ENCODE assay signal across 1 cellular context in the genomic region with DNA sequence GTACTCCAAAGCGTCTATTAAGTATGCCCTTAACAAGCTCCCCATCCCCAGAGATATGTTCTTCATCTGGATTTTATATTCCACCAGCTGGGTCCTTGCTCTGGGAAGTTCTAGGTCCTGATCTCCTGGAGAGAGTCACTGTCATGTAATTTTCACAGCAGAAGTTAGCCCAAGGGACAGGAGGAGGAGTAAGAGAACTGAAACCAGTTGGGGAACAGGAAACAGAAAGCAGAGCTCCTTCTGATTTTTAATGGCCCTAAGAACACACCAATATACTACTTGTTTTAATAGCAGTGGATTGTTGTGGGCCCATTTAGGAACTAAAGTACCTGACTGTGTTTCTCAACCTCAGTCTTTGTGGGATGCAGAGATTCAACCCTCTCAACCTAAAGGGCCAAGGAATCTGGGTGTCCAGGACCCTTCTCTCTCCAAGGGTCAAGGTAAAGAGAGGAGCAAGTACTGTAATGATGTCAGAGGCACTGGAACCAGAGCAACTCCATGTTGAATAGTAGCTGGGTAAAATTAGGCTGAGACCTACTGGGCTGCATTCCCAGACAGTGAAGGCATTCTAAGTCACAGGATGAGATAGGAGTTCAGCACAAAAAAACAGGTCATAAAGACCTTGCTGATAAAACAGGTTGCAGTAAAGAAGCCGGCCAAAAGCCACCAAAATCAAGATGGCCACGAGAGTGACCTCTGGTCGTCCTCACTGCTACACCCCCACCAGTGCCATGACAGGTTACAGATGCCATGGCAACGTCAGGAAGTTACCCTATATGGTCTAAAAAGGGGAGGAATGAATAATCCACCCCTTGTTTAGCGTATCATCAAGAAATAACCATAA.
TF ChIP-seq lines count a peak whose summit lies in the region.

No MANE protein-coding gene starts in this region.

TF ChIP-seq in K562, 482 proteins besides CTCF, POLR2A, EP300 and RAD21 (continued from another document and continues in another):
- TF ChIP-seq, protein P1, sequence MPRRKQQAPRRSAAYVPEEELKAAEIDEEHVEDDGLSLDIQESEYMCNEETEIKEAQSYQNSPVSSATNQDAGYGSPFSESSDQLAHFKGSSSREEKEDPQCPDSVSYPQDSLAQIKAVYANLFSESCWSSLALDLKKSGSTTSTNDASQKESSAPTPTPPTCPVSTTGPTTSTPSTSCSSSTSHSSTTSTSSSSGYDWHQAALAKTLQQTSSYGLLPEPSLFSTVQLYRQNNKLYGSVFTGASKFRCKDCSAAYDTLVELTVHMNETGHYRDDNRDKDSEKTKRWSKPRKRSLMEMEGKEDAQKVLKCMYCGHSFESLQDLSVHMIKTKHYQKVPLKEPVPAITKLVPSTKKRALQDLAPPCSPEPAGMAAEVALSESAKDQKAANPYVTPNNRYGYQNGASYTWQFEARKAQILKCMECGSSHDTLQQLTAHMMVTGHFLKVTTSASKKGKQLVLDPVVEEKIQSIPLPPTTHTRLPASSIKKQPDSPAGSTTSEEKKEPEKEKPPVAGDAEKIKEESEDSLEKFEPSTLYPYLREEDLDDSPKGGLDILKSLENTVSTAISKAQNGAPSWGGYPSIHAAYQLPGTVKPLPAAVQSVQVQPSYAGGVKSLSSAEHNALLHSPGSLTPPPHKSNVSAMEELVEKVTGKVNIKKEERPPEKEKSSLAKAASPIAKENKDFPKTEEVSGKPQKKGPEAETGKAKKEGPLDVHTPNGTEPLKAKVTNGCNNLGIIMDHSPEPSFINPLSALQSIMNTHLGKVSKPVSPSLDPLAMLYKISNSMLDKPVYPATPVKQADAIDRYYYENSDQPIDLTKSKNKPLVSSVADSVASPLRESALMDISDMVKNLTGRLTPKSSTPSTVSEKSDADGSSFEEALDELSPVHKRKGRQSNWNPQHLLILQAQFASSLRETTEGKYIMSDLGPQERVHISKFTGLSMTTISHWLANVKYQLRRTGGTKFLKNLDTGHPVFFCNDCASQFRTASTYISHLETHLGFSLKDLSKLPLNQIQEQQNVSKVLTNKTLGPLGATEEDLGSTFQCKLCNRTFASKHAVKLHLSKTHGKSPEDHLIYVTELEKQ (CRISPR knock-in tag; IDR thresholded peaks at IDR 0.05), result peak; percentile 94
- TF ChIP-seq OTX1 (CRISPR knock-in tag; IDR thresholded peaks at IDR 0.05) (peak; percentile 99), ELF2 (CRISPR knock-in tag; IDR thresholded peaks at IDR 0.05) (peak; percentile 91), ZNF830 (CRISPR knock-in tag; IDR thresholded peaks at IDR 0.05) (0 out of 2 replicates have a peak, but pooled peaks have one; percentile 89), DNMT1 (IDR thresholded peaks at IDR 0.05) (no peak), CREM (IDR thresholded peaks at IDR 0.05; ENCODE audit: low read depth) (no peak), ZNF778 (CRISPR knock-in tag; IDR thresholded peaks at IDR 0.05) (no peak), ZFP36 (IDR thresholded peaks at IDR 0.05; ENCODE audit: low read depth, low read length, partially characterized antibody) (no peak), ATF1 (CRISPR knock-in tag; IDR thresholded peaks at IDR 0.05) (no peak), ATF1 (tag; IDR thresholded peaks at IDR 0.05) (peak; percentile 77), ZNF232 (CRISPR knock-in tag; IDR thresholded peaks at IDR 0.05) (no peak), SNRNP70 (optimal IDR thresholded peaks at IDR 0.05; ENCODE audit: low read depth, low read length) (no peak), KDM5B (IDR thresholded peaks at IDR 0.05; ENCODE audit: insufficient replicate concordance, low read depth, low read length) (no peak), CBX8 (IDR thresholded peaks at IDR 0.05; ENCODE audit: borderline replicate concordance, extremely low read depth, low read depth, low read length, poor library complexity, severe bottlenecking) (no peak), HCFC1 (IDR thresholded peaks at IDR 0.05; ENCODE audit: low read depth, low read length) (no peak), GABPA (tag; conservative IDR thresholded peaks at IDR 0.05; ENCODE audit: low read depth) (peak; percentile 59), CTBP1 (IDR thresholded peaks at IDR 0.05; ENCODE audit: borderline replicate concordance) (0 out of 2 replicates have a peak, but pooled peaks have one; percentile 14), BRF1 (IDR thresholded peaks at IDR 0.05; ENCODE audit: borderline replicate concordance, extremely low read depth, insufficient read length) (no peak), RAD51 (IDR thresholded peaks at IDR 0.05; ENCODE audit: borderline replicate concordance, low read depth) (no peak), HIVEP1 (CRISPR knock-in tag; IDR thresholded peaks at IDR 0.05) (peak; percentile 97), SRSF1 (IDR thresholded peaks at IDR 0.05; ENCODE audit: low read depth, low read length) (no peak), PRMT5 (CRISPR knock-in tag; IDR thresholded peaks at IDR 0.05) (no peak), NELFE (IDR thresholded peaks at IDR 0.05; ENCODE audit: insufficient read depth, insufficient read length) (no peak), ZNF224 (CRISPR knock-in tag; IDR thresholded peaks at IDR 0.05) (no peak), NBN (IDR thresholded peaks at IDR 0.05; ENCODE audit: low read depth) (no peak), NCOA2 (IDR thresholded peaks at IDR 0.05; ENCODE audit: partially characterized antibody in 2 of 2) (no peak), ZKSCAN8 (CRISPR knock-in tag; IDR thresholded peaks at IDR 0.05) (peak; percentile 95), PCBP1 (IDR thresholded peaks at IDR 0.05; ENCODE audit: low read depth, low read length, poor library complexity, severe bottlenecking) (no peak), KLF1 (tag; IDR thresholded peaks at IDR 0.05) (0 out of 2 replicates have a peak, but pooled peaks have one; percentile 44), ZNF324 (CRISPR knock-in tag; IDR thresholded peaks at IDR 0.05) (peak; percentile 64), TCFL5 (CRISPR knock-in tag; conservative IDR thresholded peaks at IDR 0.05) (peak; percentile 92), TAF7 (tag; IDR thresholded peaks at IDR 0.05) (peak; percentile 96), POLR2H (tag; IDR thresholded peaks at IDR 0.05; ENCODE audit: low read depth) (no peak; the same call in 1 of the 2 replicates), ZNF354B (CRISPR knock-in tag; IDR thresholded peaks at IDR 0.05) (peak; percentile 90), PURB (CRISPR knock-in tag; IDR thresholded peaks at IDR 0.05; ENCODE audit: low read depth) (no peak), E2F3 (CRISPR knock-in tag; IDR thresholded peaks at IDR 0.05) (peak; percentile 97), PTBP1 (IDR thresholded peaks at IDR 0.05; ENCODE audit: low read depth, low read length) (no peak), ZNF766 (CRISPR knock-in tag; conservative IDR thresholded peaks at IDR 0.05) (peak; percentile 99), ILF3 (IDR thresholded peaks at IDR 0.05; ENCODE audit: borderline replicate concordance) (no peak), HSF4 (CRISPR knock-in tag; IDR thresholded peaks at IDR 0.05; ENCODE audit: borderline replicate concordance) (peak; percentile 95)
- TF ChIP-seq, protein P2, sequence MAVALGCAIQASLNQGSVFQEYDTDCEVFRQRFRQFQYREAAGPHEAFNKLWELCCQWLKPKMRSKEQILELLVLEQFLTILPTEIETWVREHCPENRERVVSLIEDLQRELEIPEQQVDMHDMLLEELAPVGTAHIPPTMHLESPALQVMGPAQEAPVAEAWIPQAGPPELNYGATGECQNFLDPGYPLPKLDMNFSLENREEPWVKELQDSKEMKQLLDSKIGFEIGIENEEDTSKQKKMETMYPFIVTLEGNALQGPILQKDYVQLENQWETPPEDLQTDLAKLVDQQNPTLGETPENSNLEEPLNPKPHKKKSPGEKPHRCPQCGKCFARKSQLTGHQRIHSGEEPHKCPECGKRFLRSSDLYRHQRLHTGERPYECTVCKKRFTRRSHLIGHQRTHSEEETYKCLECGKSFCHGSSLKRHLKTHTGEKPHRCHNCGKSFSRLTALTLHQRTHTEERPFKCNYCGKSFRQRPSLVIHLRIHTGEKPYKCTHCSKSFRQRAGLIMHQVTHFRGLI (CRISPR knock-in tag; IDR thresholded peaks at IDR 0.05), result peak; percentile 96
- TF ChIP-seq, protein P3, sequence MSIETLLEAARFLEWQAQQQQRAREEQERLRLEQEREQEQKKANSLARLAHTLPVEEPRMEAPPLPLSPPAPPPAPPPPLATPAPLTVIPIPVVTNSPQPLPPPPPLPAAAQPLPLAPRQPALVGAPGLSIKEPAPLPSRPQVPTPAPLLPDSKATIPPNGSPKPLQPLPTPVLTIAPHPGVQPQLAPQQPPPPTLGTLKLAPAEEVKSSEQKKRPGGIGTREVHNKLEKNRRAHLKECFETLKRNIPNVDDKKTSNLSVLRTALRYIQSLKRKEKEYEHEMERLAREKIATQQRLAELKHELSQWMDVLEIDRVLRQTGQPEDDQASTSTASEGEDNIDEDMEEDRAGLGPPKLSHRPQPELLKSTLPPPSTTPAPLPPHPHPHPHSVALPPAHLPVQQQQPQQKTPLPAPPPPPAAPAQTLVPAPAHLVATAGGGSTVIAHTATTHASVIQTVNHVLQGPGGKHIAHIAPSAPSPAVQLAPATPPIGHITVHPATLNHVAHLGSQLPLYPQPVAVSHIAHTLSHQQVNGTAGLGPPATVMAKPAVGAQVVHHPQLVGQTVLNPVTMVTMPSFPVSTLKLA (conservative IDR thresholded peaks at IDR 0.05), result no peak
- TF ChIP-seq, protein P4, sequence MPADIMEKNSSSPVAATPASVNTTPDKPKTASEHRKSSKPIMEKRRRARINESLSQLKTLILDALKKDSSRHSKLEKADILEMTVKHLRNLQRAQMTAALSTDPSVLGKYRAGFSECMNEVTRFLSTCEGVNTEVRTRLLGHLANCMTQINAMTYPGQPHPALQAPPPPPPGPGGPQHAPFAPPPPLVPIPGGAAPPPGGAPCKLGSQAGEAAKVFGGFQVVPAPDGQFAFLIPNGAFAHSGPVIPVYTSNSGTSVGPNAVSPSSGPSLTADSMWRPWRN (IDR thresholded peaks at IDR 0.05; ENCODE audit: low read depth), result no peak
- TF ChIP-seq, protein P5, sequence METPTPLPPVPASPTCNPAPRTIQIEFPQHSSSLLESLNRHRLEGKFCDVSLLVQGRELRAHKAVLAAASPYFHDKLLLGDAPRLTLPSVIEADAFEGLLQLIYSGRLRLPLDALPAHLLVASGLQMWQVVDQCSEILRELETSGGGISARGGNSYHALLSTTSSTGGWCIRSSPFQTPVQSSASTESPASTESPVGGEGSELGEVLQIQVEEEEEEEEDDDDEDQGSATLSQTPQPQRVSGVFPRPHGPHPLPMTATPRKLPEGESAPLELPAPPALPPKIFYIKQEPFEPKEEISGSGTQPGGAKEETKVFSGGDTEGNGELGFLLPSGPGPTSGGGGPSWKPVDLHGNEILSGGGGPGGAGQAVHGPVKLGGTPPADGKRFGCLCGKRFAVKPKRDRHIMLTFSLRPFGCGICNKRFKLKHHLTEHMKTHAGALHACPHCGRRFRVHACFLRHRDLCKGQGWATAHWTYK (CRISPR knock-in tag; IDR thresholded peaks at IDR 0.05), result peak; percentile 98
- TF ChIP-seq, protein P6, sequence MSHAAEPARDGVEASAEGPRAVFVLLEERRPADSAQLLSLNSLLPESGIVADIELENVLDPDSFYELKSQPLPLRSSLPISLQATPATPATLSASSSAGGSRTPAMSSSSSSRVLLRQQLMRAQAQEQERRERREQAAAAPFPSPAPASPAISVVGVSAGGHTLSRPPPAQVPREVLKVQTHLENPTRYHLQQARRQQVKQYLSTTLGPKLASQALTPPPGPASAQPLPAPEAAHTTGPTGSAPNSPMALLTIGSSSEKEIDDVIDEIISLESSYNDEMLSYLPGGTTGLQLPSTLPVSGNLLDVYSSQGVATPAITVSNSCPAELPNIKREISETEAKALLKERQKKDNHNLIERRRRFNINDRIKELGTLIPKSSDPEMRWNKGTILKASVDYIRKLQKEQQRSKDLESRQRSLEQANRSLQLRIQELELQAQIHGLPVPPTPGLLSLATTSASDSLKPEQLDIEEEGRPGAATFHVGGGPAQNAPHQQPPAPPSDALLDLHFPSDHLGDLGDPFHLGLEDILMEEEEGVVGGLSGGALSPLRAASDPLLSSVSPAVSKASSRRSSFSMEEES (CRISPR knock-in tag; IDR thresholded peaks at IDR 0.05), result peak; percentile 52; the same call in 1 of the 2 replicates
- TF ChIP-seq, protein P7, sequence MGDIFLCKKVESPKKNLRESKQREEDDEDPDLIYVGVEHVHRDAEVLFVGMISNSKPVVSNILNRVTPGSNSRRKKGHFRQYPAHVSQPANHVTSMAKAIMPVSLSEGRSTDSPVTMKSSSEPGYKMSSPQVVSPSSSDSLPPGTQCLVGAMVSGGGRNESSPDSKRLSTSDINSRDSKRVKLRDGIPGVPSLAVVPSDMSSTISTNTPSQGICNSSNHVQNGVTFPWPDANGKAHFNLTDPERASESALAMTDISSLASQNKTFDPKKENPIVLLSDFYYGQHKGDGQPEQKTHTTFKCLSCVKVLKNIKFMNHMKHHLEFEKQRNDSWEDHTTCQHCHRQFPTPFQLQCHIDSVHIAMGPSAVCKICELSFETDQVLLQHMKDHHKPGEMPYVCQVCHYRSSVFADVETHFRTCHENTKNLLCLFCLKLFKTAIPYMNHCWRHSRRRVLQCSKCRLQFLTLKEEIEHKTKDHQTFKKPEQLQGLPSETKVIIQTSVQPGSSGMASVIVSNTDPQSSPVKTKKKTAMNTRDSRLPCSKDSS (IDR thresholded peaks at IDR 0.05; ENCODE audit: low read depth, partially characterized antibody), result no peak
- TF ChIP-seq, protein P8, sequence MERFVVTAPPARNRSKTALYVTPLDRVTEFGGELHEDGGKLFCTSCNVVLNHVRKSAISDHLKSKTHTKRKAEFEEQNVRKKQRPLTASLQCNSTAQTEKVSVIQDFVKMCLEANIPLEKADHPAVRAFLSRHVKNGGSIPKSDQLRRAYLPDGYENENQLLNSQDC (CRISPR knock-in tag; IDR thresholded peaks at IDR 0.05), result no peak
- TF ChIP-seq, protein P9, sequence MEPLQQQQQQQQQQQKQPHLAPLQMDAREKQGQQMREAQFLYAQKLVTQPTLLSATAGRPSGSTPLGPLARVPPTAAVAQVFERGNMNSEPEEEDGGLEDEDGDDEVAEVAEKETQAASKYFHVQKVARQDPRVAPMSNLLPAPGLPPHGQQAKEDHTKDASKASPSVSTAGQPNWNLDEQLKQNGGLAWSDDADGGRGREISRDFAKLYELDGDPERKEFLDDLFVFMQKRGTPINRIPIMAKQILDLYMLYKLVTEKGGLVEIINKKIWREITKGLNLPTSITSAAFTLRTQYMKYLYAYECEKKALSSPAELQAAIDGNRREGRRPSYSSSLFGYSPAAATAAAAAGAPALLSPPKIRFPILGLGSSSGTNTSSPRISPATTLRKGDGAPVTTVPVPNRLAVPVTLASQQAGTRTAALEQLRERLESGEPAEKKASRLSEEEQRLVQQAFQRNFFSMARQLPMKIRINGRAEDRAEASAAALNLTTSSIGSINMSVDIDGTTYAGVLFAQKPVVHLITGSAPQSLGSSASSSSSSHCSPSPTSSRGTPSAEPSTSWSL (CRISPR knock-in tag; IDR thresholded peaks at IDR 0.05; ENCODE audit: borderline replicate concordance), result peak; percentile 96
- TF ChIP-seq, protein P10, sequence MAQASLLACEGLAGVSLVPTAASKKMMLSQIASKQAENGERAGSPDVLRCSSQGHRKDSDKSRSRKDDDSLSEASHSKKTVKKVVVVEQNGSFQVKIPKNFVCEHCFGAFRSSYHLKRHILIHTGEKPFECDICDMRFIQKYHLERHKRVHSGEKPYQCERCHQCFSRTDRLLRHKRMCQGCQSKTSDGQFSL (CRISPR knock-in tag; IDR thresholded peaks at IDR 0.05), result no peak
- TF ChIP-seq, protein P10 (tag; IDR thresholded peaks at IDR 0.05), result peak; percentile 40 to 97; a peak in 3 of 4 replicates
